1 cellular context compared by ENCODE assay signal in genomic region chr20:42957014-42957694, GRCh38.
TF ChIP-seq lines count a peak whose summit lies in the region.

No MANE protein-coding gene starts in this region.

TF ChIP-seq in HepG2, 621 proteins besides CTCF, POLR2A, EP300 and RAD21 (continued from another document):
- TF ChIP-seq ZNF790 (CRISPR knock-in tag; IDR thresholded peaks at IDR 0.05; ENCODE audit: borderline replicate concordance) (no peak), KAT2B (IDR thresholded peaks at IDR 0.05; ENCODE audit: borderline replicate concordance, low read depth, low read length) (peak; percentile 94), ZNF251 (CRISPR knock-in tag; IDR thresholded peaks at IDR 0.05) (no peak), ARID3A (IDR thresholded peaks at IDR 0.05; ENCODE audit: low read depth, low read length) (peak; percentile 78), ONECUT2 (CRISPR knock-in tag; IDR thresholded peaks at IDR 0.05) (peak; percentile 76; the same call in 1 of the 2 replicates), ZNF552 (CRISPR knock-in tag; IDR thresholded peaks at IDR 0.05; ENCODE audit: borderline replicate concordance) (0 out of 2 replicates have a peak, but pooled peaks have one; percentile 6), PAXIP1 (CRISPR knock-in tag; conservative IDR thresholded peaks at IDR 0.05) (peak; percentile 59), SOX13 (IDR thresholded peaks at IDR 0.05) (no peak), SOX13 (CRISPR knock-in tag; conservative IDR thresholded peaks at IDR 0.05 in 1 of 2, IDR thresholded peaks at IDR 0.05 in 1 of 2) (peak in 1 of 2 experiments; percentile 50; a peak in 1 of 4 replicates), MAFK (conservative IDR thresholded peaks at IDR 0.05 in 1 of 2, IDR thresholded peaks at IDR 0.05 in 1 of 2; ENCODE audit: low read length in 2 of 2) (no peak), SOX6 (IDR thresholded peaks at IDR 0.05) (no peak), SOX6 (CRISPR knock-in tag; IDR thresholded peaks at IDR 0.05) (peak; percentile 74), CREB1 (IDR thresholded peaks at IDR 0.05) (no peak), CREB1 (CRISPR knock-in tag; IDR thresholded peaks at IDR 0.05) (peak; percentile 40; the same call in 1 of the 2 replicates), FOXP1 (IDR thresholded peaks at IDR 0.05) (no peak), FOXP1 (CRISPR knock-in tag; IDR thresholded peaks at IDR 0.05) (peak; percentile 18; the same call in 1 of the 2 replicates), PPARG (CRISPR knock-in tag; conservative IDR thresholded peaks at IDR 0.05) (0 out of 2 replicates have a peak, but pooled peaks have one; percentile 43)
TF ChIP-seq in HepG2: peak in this region for 12.
